Comparison of ENCODE assay signal across 20 cellular contexts in genomic region chr6:161244725-161245124, GRCh38.
"Had no signal": no experiment of that assay in that cellular context is flagged by ENCODE, and none has a peak within 500 bp of the region (broad histone marks: within the 10 kb centered on the region; RNA-seq: fewer than 3 reads in every experiment).

No MANE protein-coding gene starts in this region.

- H3K36me3 ChIP-seq: colonic mucosa, neutrophil, transverse colon had no signal

- H3K4me2 ChIP-seq: hepatocyte had no signal

- H3K27me3 ChIP-seq: colonic mucosa, hepatocyte, neutrophil, stomach, transverse colon had no signal

- H3K36me3 Mint-ChIP-seq: naive B cell had no signal

- H3K4me3 ChIP-seq: colonic mucosa, hepatocyte, lung, psoas muscle, skin epidermis, stomach, thoracic aorta, transverse colon had no signal

- H2AFZ ChIP-seq: hepatocyte had no signal

- H3K4me3 Mint-ChIP-seq: naive B cell had no signal

- H3K27ac ChIP-seq: colonic mucosa, hepatocyte, neutrophil, psoas muscle, skin epidermis, stomach, thoracic aorta, transverse colon had no signal

- ATAC-seq: left colon, left ventricle myocardium superior, psoas muscle, sciatic nerve had no signal

- DNase-seq: colonic mucosa; dermis blood vessel endothelial cell; foreskin melanocyte; left colon; left ventricle myocardium superior; mesenchymal stem cell; naive B cell; psoas muscle; retina; stimulated activated CD4-positive, alpha-beta T cell treated with anti-CD3 and anti-CD28 coated beads, Interleukin-12 subunit alpha, Interleukin-12 subunit beta, amount 100 ng/mL, for 4 hours; stimulated activated naive CD4-positive, alpha-beta T cell; stomach; substantia nigra; transverse colon had no signal

- H3K4me1 ChIP-seq: colonic mucosa, psoas muscle, transverse colon had no signal

- H3K27me3 Mint-ChIP-seq: naive B cell had no signal

- H3K9me3 ChIP-seq: colonic mucosa, neutrophil, psoas muscle, stomach, thoracic aorta, transverse colon had no signal
